In genomic region chr16:81018496-81018895, GRCh38 we compare ENCODE assay signal across 14 cellular contexts.
"Had no signal": no experiment of that assay in that cellular context is flagged by ENCODE, and none has a peak within 500 bp of the region (broad histone marks: within the 10 kb centered on the region; RNA-seq: fewer than 3 reads in every experiment).

No MANE protein-coding gene starts in this region.

- H3K27ac ChIP-seq: psoas muscle, tibial artery, vagina had no signal

- H3K27me3 ChIP-seq: tibial artery, vagina had no signal

- H3K9me3 ChIP-seq: psoas muscle, tibial artery, vagina had no signal

- H3K9me3 Mint-ChIP-seq: activated CD4-positive, alpha-beta memory T cell treated with anti-CD3 and anti-CD28 coated beads, Interleukin-2, amount 10 ng/mL, durations not matched to agents 7 days and 5 days; activated naive CD8-positive, alpha-beta T cell treated with anti-CD3 and anti-CD28 coated beads for 36 hours; nephron; stimulated activated effector memory CD8-positive, alpha-beta T cell treated with anti-CD3 and anti-CD28 coated beads, Interleukin-12 subunit alpha, Interleukin-12 subunit beta, amount 100 ng/mL, for 72 hours had no signal

- H3K4me3 ChIP-seq: psoas muscle, tibial artery, vagina had no signal

- H3K36me3 ChIP-seq: vagina had no signal

- ATAC-seq: activated CD4-positive, alpha-beta T cell treated with anti-CD3 and anti-CD28 coated beads for 36 hours; psoas muscle; stimulated activated effector memory CD8-positive, alpha-beta T cell treated with anti-CD3 and anti-CD28 coated beads, Interleukin-12 subunit alpha, Interleukin-12 subunit beta, amount 100 ng/mL, for 72 hours had no signal

- H3K27ac Mint-ChIP-seq: activated CD4-positive, alpha-beta memory T cell treated with anti-CD3 and anti-CD28 coated beads, Interleukin-2, amount 10 ng/mL, durations not matched to agents 7 days and 5 days; activated CD4-positive, alpha-beta T cell treated with anti-CD3 and anti-CD28 coated beads for 36 hours; activated naive CD8-positive, alpha-beta T cell treated with anti-CD3 and anti-CD28 coated beads for 36 hours; nephron; stimulated activated effector memory CD8-positive, alpha-beta T cell treated with anti-CD3 and anti-CD28 coated beads, Interleukin-12 subunit alpha, Interleukin-12 subunit beta, amount 100 ng/mL, for 72 hours had no signal

- H3K27me3 Mint-ChIP-seq: activated CD4-positive, alpha-beta memory T cell treated with anti-CD3 and anti-CD28 coated beads, Interleukin-2, amount 10 ng/mL, durations not matched to agents 7 days and 5 days; activated CD4-positive, alpha-beta T cell treated with anti-CD3 and anti-CD28 coated beads for 36 hours; activated naive CD8-positive, alpha-beta T cell treated with anti-CD3 and anti-CD28 coated beads for 36 hours had no signal

- DNase-seq: activated CD4-positive, alpha-beta memory T cell treated with anti-CD3 and anti-CD28 coated beads, Interleukin-2, amount 10 ng/mL, durations not matched to agents 7 days and 5 days; activated CD4-positive, alpha-beta T cell treated with anti-CD3 and anti-CD28 coated beads for 36 hours; activated effector memory CD4-positive, alpha-beta T cell treated with anti-CD3 and anti-CD28 coated beads, Interleukin-2, amount 50 U/mL, for 16 hours; activated naive CD8-positive, alpha-beta T cell treated with anti-CD3 and anti-CD28 coated beads for 36 hours; activated T-cell treated with anti-CD3 and anti-CD28 coated beads, Interleukin-2, amount 50 U/mL, for 48 hours; aorta; cerebellar nuclear complex; kidney glomerular epithelial cell; occipital lobe; psoas muscle; tibial artery had no signal

- H3K4me3 Mint-ChIP-seq: activated CD4-positive, alpha-beta memory T cell treated with anti-CD3 and anti-CD28 coated beads, Interleukin-2, amount 10 ng/mL, durations not matched to agents 7 days and 5 days; activated CD4-positive, alpha-beta T cell treated with anti-CD3 and anti-CD28 coated beads for 36 hours; activated naive CD8-positive, alpha-beta T cell treated with anti-CD3 and anti-CD28 coated beads for 36 hours; nephron; stimulated activated effector memory CD8-positive, alpha-beta T cell treated with anti-CD3 and anti-CD28 coated beads, Interleukin-12 subunit alpha, Interleukin-12 subunit beta, amount 100 ng/mL, for 72 hours had no signal

- H3K4me1 Mint-ChIP-seq: activated naive CD8-positive, alpha-beta T cell treated with anti-CD3 and anti-CD28 coated beads for 36 hours; nephron; stimulated activated effector memory CD8-positive, alpha-beta T cell treated with anti-CD3 and anti-CD28 coated beads, Interleukin-12 subunit alpha, Interleukin-12 subunit beta, amount 100 ng/mL, for 72 hours had no signal

- H3K4me1 ChIP-seq: psoas muscle, tibial artery, vagina had no signal
